Comparison of ENCODE assay signal across 8 cellular contexts in genomic region chr13:20681476-20681875, GRCh38. TPM values are rescaled to one million over a fixed set of nuclear protein-coding genes. Genes with fewer than 3 reads are reported as not detected.
A peak's percentile ranks its signal among the peaks of the same experiment; 100 is the strongest.
DNase-seq lines count a peak whose midpoint lies in the region; ATAC-seq and TF ChIP-seq lines count a peak whose summit lies in the region.
"Not testable (repeated sequence)": the region's sequence is repeated elsewhere in the genome, so short reads cannot be mapped to it uniquely, and the experiment has no call there.
"Had no signal": no experiment of that assay in that cellular context is flagged by ENCODE, and none has a peak within 500 bp of the region (broad histone marks: within the 10 kb centered on the region; RNA-seq: fewer than 3 reads in every experiment).

No MANE protein-coding gene starts in this region.

- H3F3A ChIP-seq in PC-3 (ENCODE audit: low read length, unreplicated experiment): not testable (repeated sequence)

- H3K79me2 ChIP-seq in PC-3 (ENCODE audit: low read length); fibroblast of lung (ENCODE audit: control insufficient read depth, insufficient read depth, low read length): not testable (repeated sequence)

- ATAC-seq in PC-3: peak; percentile 44

- not testable (repeated sequence) for TF ChIP-seq CTCF in AG09319 (IDR thresholded peaks at IDR 0.05; ENCODE audit: low read depth, low read length); PC-3 (conservative IDR thresholded peaks at IDR 0.05; ENCODE audit: low read depth, low read length); astrocyte of the spinal cord (IDR thresholded peaks at IDR 0.05; ENCODE audit: low read depth, low read length); fibroblast of lung (conservative IDR thresholded peaks at IDR 0.05 in 1 of 2, IDR thresholded peaks at IDR 0.05 in 1 of 2; ENCODE audit: low read depth in 1 of 2, low read length in 2 of 2)

- H2AFZ ChIP-seq in PC-3 (ENCODE audit: low read length); fibroblast of lung (ENCODE audit: low read length): not testable (repeated sequence)

- H3K4me1 ChIP-seq in PC-3 (ENCODE audit: insufficient read depth, low read length): peaks cover 24% of the 10 kb centered on the region
- H3K4me1 ChIP-seq in fibroblast of lung (ENCODE audit: control insufficient read depth, extremely low read depth, insufficient read depth, low read length): not testable (repeated sequence)

- H3K4me2 ChIP-seq in PC-3 (ENCODE audit: low read length): not testable (repeated sequence)
- peak overlapping the region; percentile 25 for H3K4me2 ChIP-seq in fibroblast of lung (ENCODE audit: extremely low read depth, insufficient read depth, low read length)

- DNase-seq in AG09319 (ENCODE audit: extremely low read depth, low read depth): peak; percentile 27
- DNase-seq in GM04503 (ENCODE audit: low read depth): peak; percentile 81
- DNase-seq in PC-3: peak; percentile 67
- DNase-seq in astrocyte of the spinal cord (ENCODE audit: low read depth, low spot score): peak; percentile 83
- peak; percentile 82 to 90 for DNase-seq in fibroblast of lung (ENCODE audit: low read depth in 2 of 2)
- DNase-seq in iris pigment epithelial cell (ENCODE audit: low read depth): peak; percentile 85
- peak; percentile 67 for DNase-seq in skeletal muscle cell (ENCODE audit: low read depth)

- not testable (repeated sequence) for H3K36me3 ChIP-seq in PC-3 (ENCODE audit: low read depth, low read length); fibroblast of lung (ENCODE audit: control insufficient read depth, insufficient read depth, low read length)

- not testable (repeated sequence) for H3K9me2 ChIP-seq in PC-3 (replicated peaks; ENCODE audit: low read length)

- H3K27ac ChIP-seq in PC-3 (ENCODE audit: low read length); fibroblast of lung (ENCODE audit: insufficient read depth, low read length): not testable (repeated sequence)

- H3K9ac ChIP-seq in PC-3 (ENCODE audit: low read length); fibroblast of lung (ENCODE audit: insufficient read depth, low read length): not testable (repeated sequence)

- H4K20me1 ChIP-seq in PC-3 (ENCODE audit: low read length); fibroblast of lung (ENCODE audit: control insufficient read depth, extremely low read depth, insufficient read depth, low read length): not testable (repeated sequence)

- H3K27me3 ChIP-seq in PC-3 (ENCODE audit: low read length); fibroblast of lung (ENCODE audit: control insufficient read depth, insufficient read depth, low read length): not testable (repeated sequence)

- not testable (repeated sequence) for H3K4me3 ChIP-seq in PC-3 (ENCODE audit: low read length); astrocyte of the spinal cord (ENCODE audit: low read depth, low read length); fibroblast of lung (replicated peaks in 1 of 4; ENCODE audit: control extremely low read depth in 1 of 4, insufficient read depth in 1 of 4, low read depth in 3 of 4, low read length in 4 of 4); skeletal muscle cell (ENCODE audit: low read depth, low read length)

- in situ Hi-C loops in astrocyte of the spinal cord (cut with HindIII; ENCODE audit: low sequenced_read_pairs): not testable (repeated sequence)

- POLR2A ChIA-PET in PC-3 (lab: Charles Lee; ENCODE audit: unreplicated experiment): not testable (repeated sequence)

- not testable (repeated sequence) for H3K9me3 ChIP-seq in PC-3 (ENCODE audit: low read length); fibroblast of lung (ENCODE audit: control insufficient read depth, insufficient read depth, low read depth, low read length)

- intact Hi-C loops in PC-3 (cut with micrococcal nuclease): not testable (repeated sequence)

- CTCF ChIA-PET in PC-3 (lab: Charles Lee): not testable (repeated sequence)

- not testable (repeated sequence) for BruUV-seq in PC-3 (replicated peaks; lab: Mats Ljungman, UMichigan)

RNA-seq across cellular contexts. Expression of gene IL17D, which starts 22.0 kb away (rescaled TPM):
- total RNA-seq in PC-3 (2014; rRNA removed) (1.1 and 1.8 TPM in 2 replicates), fibroblast of lung (2.3 and 3.1 TPM in 2 replicates)
- polyA plus RNA-seq in fibroblast of lung: 1.2 and 1.5 TPM in 2 replicates
- 5.9 and 6.9 TPM in 2 replicates for polyA plus RNA-seq in fibroblast of lung (2012)
- polyA minus RNA-seq in fibroblast of lung (ENCODE audit: low replicate concordance): 0.43 TPM in 1 of 2 replicates, not detected in the other
- total RNA-seq: H7 had no signal

Comparison
In these comparisons a context has a peak if more than half of its experiments do, and no peak if none do; other contexts are left out.
1. DNase-seq: peak in every context shown above with its lines; median percentile 86 in fibroblast of lung; 85 in iris pigment epithelial cell; 83 in astrocyte of the spinal cord; 81 in GM04503; 67 in PC-3; 67 in skeletal muscle cell; 27 in AG09319.